Comparison of ENCODE assay signal across 8 cellular contexts in the genomic region with DNA sequence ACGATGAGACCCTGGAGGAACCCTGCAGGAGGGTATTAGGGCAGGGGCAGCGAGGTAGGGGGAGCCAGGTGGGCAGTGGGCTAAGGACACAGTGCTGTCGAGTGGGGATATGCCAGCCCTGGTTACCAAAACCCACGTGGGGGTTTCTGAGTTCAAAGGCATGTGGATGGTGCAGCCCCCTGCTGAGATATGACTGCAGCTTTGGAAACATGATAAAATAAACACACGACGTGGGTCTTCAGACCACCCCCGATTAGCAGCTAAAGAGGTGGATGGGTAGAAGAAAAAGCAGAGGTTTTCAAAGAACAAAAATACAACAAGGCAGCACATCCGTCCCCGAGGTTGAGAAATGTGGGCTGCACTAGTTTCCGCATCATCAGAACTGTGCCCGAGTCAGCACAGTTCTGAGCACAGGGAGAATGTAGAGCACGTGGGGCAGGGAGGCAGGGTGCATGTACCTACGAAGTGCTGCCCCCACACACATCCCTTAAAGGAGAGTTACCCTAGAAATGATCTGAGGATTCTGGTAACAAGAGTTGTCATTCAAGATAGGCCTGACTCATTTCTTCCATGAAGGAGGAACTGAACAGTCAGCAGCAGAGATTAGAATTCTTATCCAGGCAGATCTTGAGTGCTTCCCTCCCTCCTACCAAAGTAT.
DNase-seq lines count a peak whose midpoint lies in the region; ATAC-seq and TF ChIP-seq lines count a peak whose summit lies in the region.

No MANE protein-coding gene starts in this region.

- H3K9me3 Mint-ChIP-seq in WTC11: no peaks in the 10 kb centered on the region

- H3K27ac Mint-ChIP-seq in WTC11: peak overlapping the region; percentile 28; the same call in 1 of the 2 replicates

- POLR2A ChIA-PET in WTC11 (lab: Charles Lee): no interaction called here

- CTCF ChIA-PET in WTC11 (lab: Charles Lee): interaction anchor here (1.0 to 1.5 kb wide), 2 partner anchors 16 to 149 kb away, joined by 3 to 4 read pairs; no protein-coding TSS in a partner anchor

- no peaks in the 10 kb centered on the region for H3K36me3 ChIP-seq in heart left ventricle

- H3K4me3 ChIP-seq in GM12864 (ENCODE audit: low read depth, low read length): no peak overlapping the region
- H3K4me3 ChIP-seq in astrocyte of the spinal cord (ENCODE audit: low read depth, low read length): no peak overlapping the region
- H3K4me3 ChIP-seq in heart left ventricle: no peak overlapping the region

- H3K4me3 Mint-ChIP-seq in WTC11: no peak overlapping the region

- peak; percentile 19 for DNase-seq in GM12864 (ENCODE audit: low read depth)
- DNase-seq in WTC11 (ENCODE audit: low spot score): no peak
- peak; percentile 29 for DNase-seq in astrocyte of the spinal cord (ENCODE audit: low read depth, low spot score)
- peak; percentile 33 to 52 for DNase-seq in stimulated activated CD4-positive, alpha-beta T cell treated with anti-CD3 and anti-CD28 coated beads, Interleukin-1b, Interleukin-23, amount 100 ng/mL, for 4 hours (ENCODE audit: low read depth in 2 of 2)
- DNase-seq in heart left ventricle: no peak
- no peak for DNase-seq in retina
- no peak for DNase-seq in EL

- ATAC-seq in WTC11 (0 out of 2 replicates have a peak, but pooled peaks have one; percentile 12), heart left ventricle (no peak), HG02623 (IDR thresholded peaks at IDR 0.05; ENCODE audit: unreplicated experiment) (no peak)

- no peaks in the 10 kb centered on the region for H3K27me3 Mint-ChIP-seq in WTC11 (ENCODE audit: low read depth)

- intact Hi-C loops in heart left ventricle (cut with DNase I): loop anchor here in 4 of 10 donors (2.0 to 10.0 kb wide), 4 partner anchors 79 to 891 kb away; a partner anchor contains a TSS

- no peak for TF ChIP-seq POLR2A in heart left ventricle (IDR thresholded peaks at IDR 0.05)

- WGBS in heart left ventricle, 4 donors: 65 to 73% (median 66%) methylated on average over 13 of the region's 13 CpGs

- H3K4me1 Mint-ChIP-seq in WTC11: peaks cover 14% of the 10 kb centered on the region

- peaks cover 0 to 24% (median 0%) of the 10 kb centered on the region in 12 donors for H3K4me1 ChIP-seq in heart left ventricle

- peak overlapping the region in 1 of 12 donors; percentile 54 for H3K27ac ChIP-seq in heart left ventricle

- H3K27me3 ChIP-seq in heart left ventricle: peaks cover 0 to 19% (median 0%) of the 10 kb centered on the region in 9 donors

- in situ Hi-C loops in astrocyte of the spinal cord (cut with HindIII; ENCODE audit: low sequenced_read_pairs): no loop called here

- no peaks in the 10 kb centered on the region for H3K36me3 Mint-ChIP-seq in WTC11

- no peaks in the 10 kb centered on the region for H3K9me3 ChIP-seq in heart left ventricle

- no peak for TF ChIP-seq CTCF in GM12864 (IDR thresholded peaks at IDR 0.05; ENCODE audit: low read depth, low read length, missing control alignments)
- TF ChIP-seq CTCF in WTC11 (IDR thresholded peaks at IDR 0.05): no peak
- TF ChIP-seq CTCF in astrocyte of the spinal cord (IDR thresholded peaks at IDR 0.05; ENCODE audit: low read depth, low read length): no peak
- no peak for TF ChIP-seq CTCF in heart left ventricle (IDR thresholded peaks at IDR 0.05)

TF ChIP-seq in WTC11, 78 proteins besides CTCF, POLR2A, EP300 and RAD21:
- TF ChIP-seq ZNF671 (CRISPR knock-in tag; IDR thresholded peaks at IDR 0.05) (no peak), GABPB1 (CRISPR knock-in tag; IDR thresholded peaks at IDR 0.05) (no peak), CREB1 (CRISPR knock-in tag; IDR thresholded peaks at IDR 0.05) (no peak), NFE2L1 (CRISPR knock-in tag; IDR thresholded peaks at IDR 0.05) (no peak), ATF1 (CRISPR knock-in tag; IDR thresholded peaks at IDR 0.05) (no peak), GTF2I (CRISPR knock-in tag; conservative IDR thresholded peaks at IDR 0.05) (no peak)
- TF ChIP-seq, protein P1, sequence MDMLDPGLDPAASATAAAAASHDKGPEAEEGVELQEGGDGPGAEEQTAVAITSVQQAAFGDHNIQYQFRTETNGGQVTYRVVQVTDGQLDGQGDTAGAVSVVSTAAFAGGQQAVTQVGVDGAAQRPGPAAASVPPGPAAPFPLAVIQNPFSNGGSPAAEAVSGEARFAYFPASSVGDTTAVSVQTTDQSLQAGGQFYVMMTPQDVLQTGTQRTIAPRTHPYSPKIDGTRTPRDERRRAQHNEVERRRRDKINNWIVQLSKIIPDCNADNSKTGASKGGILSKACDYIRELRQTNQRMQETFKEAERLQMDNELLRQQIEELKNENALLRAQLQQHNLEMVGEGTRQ (CRISPR knock-in tag; IDR thresholded peaks at IDR 0.05): no peak
- TF ChIP-seq, protein P2, sequence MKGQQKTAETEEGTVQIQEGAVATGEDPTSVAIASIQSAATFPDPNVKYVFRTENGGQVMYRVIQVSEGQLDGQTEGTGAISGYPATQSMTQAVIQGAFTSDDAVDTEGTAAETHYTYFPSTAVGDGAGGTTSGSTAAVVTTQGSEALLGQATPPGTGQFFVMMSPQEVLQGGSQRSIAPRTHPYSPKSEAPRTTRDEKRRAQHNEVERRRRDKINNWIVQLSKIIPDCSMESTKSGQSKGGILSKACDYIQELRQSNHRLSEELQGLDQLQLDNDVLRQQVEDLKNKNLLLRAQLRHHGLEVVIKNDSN (CRISPR knock-in tag; IDR thresholded peaks at IDR 0.05): no peak
- TF ChIP-seq, protein P3, sequence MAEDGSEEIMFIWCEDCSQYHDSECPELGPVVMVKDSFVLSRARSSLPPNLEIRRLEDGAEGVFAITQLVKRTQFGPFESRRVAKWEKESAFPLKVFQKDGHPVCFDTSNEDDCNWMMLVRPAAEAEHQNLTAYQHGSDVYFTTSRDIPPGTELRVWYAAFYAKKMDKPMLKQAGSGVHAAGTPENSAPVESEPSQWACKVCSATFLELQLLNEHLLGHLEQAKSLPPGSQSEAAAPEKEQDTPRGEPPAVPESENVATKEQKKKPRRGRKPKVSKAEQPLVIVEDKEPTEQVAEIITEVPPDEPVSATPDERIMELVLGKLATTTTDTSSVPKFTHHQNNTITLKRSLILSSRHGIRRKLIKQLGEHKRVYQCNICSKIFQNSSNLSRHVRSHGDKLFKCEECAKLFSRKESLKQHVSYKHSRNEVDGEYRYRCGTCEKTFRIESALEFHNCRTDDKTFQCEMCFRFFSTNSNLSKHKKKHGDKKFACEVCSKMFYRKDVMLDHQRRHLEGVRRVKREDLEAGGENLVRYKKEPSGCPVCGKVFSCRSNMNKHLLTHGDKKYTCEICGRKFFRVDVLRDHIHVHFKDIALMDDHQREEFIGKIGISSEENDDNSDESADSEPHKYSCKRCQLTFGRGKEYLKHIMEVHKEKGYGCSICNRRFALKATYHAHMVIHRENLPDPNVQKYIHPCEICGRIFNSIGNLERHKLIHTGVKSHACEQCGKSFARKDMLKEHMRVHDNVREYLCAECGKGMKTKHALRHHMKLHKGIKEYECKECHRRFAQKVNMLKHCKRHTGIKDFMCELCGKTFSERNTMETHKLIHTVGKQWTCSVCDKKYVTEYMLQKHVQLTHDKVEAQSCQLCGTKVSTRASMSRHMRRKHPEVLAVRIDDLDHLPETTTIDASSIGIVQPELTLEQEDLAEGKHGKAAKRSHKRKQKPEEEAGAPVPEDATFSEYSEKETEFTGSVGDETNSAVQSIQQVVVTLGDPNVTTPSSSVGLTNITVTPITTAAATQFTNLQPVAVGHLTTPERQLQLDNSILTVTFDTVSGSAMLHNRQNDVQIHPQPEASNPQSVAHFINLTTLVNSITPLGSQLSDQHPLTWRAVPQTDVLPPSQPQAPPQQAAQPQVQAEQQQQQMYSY (CRISPR knock-in tag; IDR thresholded peaks at IDR 0.05): no peak

Comparison
In these comparisons a context has a peak if more than half of its experiments do, and no peak if none do; other contexts are left out.
1. DNase-seq: peak in GM12864 (single experiment), astrocyte of the spinal cord (single experiment) and stimulated activated CD4-positive, alpha-beta T cell treated with anti-CD3 and anti-CD28 coated beads, Interleukin-1b, Interleukin-23, amount 100 ng/mL, for 4 hours (2 of 2); none in WTC11 (single experiment), heart left ventricle (0 of 5), retina (single experiment) and EL (single experiment).